ENCODE assay signal across 8 cellular contexts in the genomic region with DNA sequence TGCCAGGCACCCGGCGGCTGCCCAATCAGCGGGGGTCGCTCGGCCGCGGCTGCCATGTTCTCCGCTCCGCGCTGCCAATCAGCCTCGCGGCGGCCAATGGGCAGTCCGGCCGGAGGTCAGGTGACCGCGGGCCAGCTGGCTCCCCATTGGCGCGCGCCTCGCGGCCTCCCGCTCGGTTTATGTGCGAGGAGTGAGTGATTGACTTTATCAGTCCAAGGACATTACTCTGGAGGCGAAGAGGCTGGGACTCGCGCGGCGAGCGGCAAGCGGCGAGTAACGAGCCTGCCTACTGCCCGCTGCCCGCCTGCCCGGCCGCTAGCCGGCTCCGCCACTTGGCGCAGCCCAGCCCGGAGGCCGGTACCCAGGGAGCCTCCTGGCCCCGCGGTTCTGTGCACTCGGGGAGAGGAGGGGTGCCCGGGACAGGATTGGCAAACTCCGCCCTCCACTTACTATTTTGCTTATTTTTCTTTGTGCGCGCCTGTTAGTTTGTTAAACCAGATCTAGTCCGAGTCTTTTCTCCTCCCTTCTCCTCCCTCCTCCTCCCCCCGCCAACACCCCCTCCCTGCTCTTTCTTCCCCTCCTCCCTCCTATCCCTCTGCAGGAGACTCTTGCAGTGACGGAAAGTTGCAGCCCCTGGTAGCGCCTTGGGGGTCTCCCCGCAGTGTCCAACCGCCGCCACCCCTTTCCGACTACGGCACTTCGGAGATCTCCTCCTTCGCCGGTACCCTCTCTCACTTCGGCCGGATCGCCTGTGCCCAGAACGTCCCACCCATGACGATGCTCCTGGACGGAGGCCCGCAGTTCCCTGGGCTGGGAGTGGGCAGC.
DNase-seq lines count a peak whose midpoint lies in the region.

A gene (plus strand): TSS at position 207 of the 825 bp plus-strand sequence. CDS start 565 bp downstream, at position 772.

- H3K27ac ChIP-seq in layer of hippocampus (ENCODE audit: low read depth, low read length): peak within 1 kb of the TSS; percentile 31

- H3K27me3 ChIP-seq in layer of hippocampus (ENCODE audit: control insufficient read depth, insufficient read depth, low read length): peaks cover 3% of the 10 kb centered on the region

- DNase-seq in AG20443 (ENCODE audit: low spot score) (peak; percentile 70), NCI-H1105 treated with DMSO at 0.1 percent for 48 hours (lab: John Stamatoyannopoulos, UW) (peak; percentile 80), cerebellar cortex (ENCODE audit: low spot score) (peak; percentile 78), GM19240 (ENCODE audit: insufficient read length, low spot score) (no peak), dedifferentiated amniotic fluid mesenchymal stem cell (ENCODE audit: extremely low spot score) (no peak)
- DNase-seq in stimulated activated CD8-positive, alpha-beta memory T cell treated with anti-CD3 and anti-CD28 coated beads, Interleukin-4, amount 100 ng/mL, for 48 hours: peak; percentile 37
- no peak for DNase-seq in stimulated activated CD4-positive, alpha-beta T cell treated with anti-CD3 and anti-CD28 coated beads, Interleukin-4, amount 100 ng/mL, for 4 hours

Comparison
In these comparisons a context has a peak if more than half of its experiments do, and no peak if none do; other contexts are left out.
1. DNase-seq: peak in AG20443 (single experiment), NCI-H1105 treated with DMSO at 0.1 percent for 48 hours (single experiment), cerebellar cortex (single experiment) and stimulated activated CD8-positive, alpha-beta memory T cell treated with anti-CD3 and anti-CD28 coated beads, Interleukin-4, amount 100 ng/mL, for 48 hours (single experiment); none in GM19240 (single experiment), stimulated activated CD4-positive, alpha-beta T cell treated with anti-CD3 and anti-CD28 coated beads, Interleukin-4, amount 100 ng/mL, for 4 hours (0 of 2) and dedifferentiated amniotic fluid mesenchymal stem cell (single experiment).